Comparison of ENCODE assay signal across 31 cellular contexts in genomic region chr3:156014456-156014855, GRCh38.
"Had no signal": no experiment of that assay in that cellular context is flagged by ENCODE, and none has a peak within 500 bp of the region (broad histone marks: within the 10 kb centered on the region; RNA-seq: fewer than 3 reads in every experiment).

No MANE protein-coding gene starts in this region.

- H3K4me3 ChIP-seq: ascending aorta, breast epithelium, MG63, PC-9 had no signal

- DNase-seq: activated CD4-positive, alpha-beta T cell treated with anti-CD3 and anti-CD28 coated beads, Interleukin-2, amount 10 ng/mL, durations not matched to agents 24 days and 14 days; activated CD4-positive, alpha-beta T cell treated with anti-CD3 and anti-CD28 coated beads, Interleukin-2, amount 50 U/mL, for 4 hours; activated CD8-positive, alpha-beta T cell treated with anti-CD3 and anti-CD28 coated beads for 36 hours; activated gamma-delta T cell; activated naive CD4-positive, alpha-beta T cell treated with Interleukin-2 at 50 U/mL for 16 hours; activated naive CD8-positive, alpha-beta T cell treated with anti-CD3 and anti-CD28 coated beads, Interleukin-2, amount 10 ng/mL, durations not matched to agents 7 days and 5 days; activated T-cell treated with anti-CD3 and anti-CD28 coated beads, Interleukin-2, amount 50 U/mL, for 24 hours; amygdala; Kasumi-1; KG1; MG63; NCI-H1092; NCI-H1436 treated with DMSO at 0.1 percent for 48 hours; NCI-H1694 treated with DMSO at 0.1 percent for 48 hours; NCI-H2029; NCI-H345; NCI-H510A; NCI-H526; NCI-H748 treated with DMSO at 0.1 percent for 48 hours; NK-92 treated with Interleukin-12 subunit alpha and Interleukin-12 subunit beta, amount 100 ng/mL, for 24 hours; PC-9; SIG-M5; SW 1271; T-helper 1 cell; T-helper 2 cell; T-helper 9 cell; WERI-Rb-1 had no signal

- H3K27ac ChIP-seq: ascending aorta, breast epithelium, PC-9, RWPE1, WERI-Rb-1 had no signal

- H3K9me3 ChIP-seq: ascending aorta, breast epithelium, MG63 had no signal

- H3K36me3 ChIP-seq: ascending aorta, breast epithelium, MG63, WERI-Rb-1 had no signal

- ATAC-seq: activated CD8-positive, alpha-beta T cell treated with anti-CD3 and anti-CD28 coated beads for 36 hours; Right ventricle myocardium inferior had no signal

- H3K27me3 ChIP-seq: ascending aorta, breast epithelium had no signal

- H3K4me1 ChIP-seq: ascending aorta, breast epithelium had no signal
